1 cellular context compared by ENCODE assay signal in the genomic region with DNA sequence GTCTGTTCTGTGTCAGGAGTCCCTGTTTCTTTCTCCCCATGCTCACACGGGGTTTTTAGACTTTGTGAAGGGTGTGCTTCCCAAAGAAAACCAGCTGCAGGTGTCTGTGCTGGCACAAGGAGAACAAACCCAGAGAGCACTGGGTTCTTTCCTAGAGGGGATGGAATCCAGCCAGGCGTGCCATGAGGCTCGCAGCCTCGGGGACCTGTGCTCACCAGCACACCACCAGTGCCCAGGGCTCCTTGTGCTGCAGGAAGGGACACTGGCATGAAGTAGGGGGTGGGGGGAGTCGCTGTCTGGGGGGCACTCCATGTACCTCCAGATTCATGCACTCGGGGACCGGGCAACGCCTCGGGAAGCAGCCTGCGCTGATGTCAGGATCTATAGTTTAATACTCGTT.
TF ChIP-seq lines count a peak whose summit lies in the region.

No MANE protein-coding gene starts in this region.

TF ChIP-seq in K562, 482 proteins besides CTCF, POLR2A, EP300 and RAD21:
- TF ChIP-seq HSF4 (CRISPR knock-in tag; IDR thresholded peaks at IDR 0.05; ENCODE audit: borderline replicate concordance) (no peak), ASH1L (IDR thresholded peaks at IDR 0.05; ENCODE audit: borderline replicate concordance, low read depth, partially characterized antibody) (no peak), ZNF408 (CRISPR knock-in tag; IDR thresholded peaks at IDR 0.05; ENCODE audit: low read depth) (no peak), ZNF239 (CRISPR knock-in tag; IDR thresholded peaks at IDR 0.05) (no peak), FUS (optimal IDR thresholded peaks at IDR 0.05; ENCODE audit: low read depth, low read length) (no peak), XRCC5 (IDR thresholded peaks at IDR 0.05; ENCODE audit: low read depth, low read length) (no peak), ZNF717 (CRISPR knock-in tag; IDR thresholded peaks at IDR 0.05) (no peak), CREBBP (IDR thresholded peaks at IDR 0.05; ENCODE audit: low read depth, low read length) (no peak), NELFE (IDR thresholded peaks at IDR 0.05; ENCODE audit: insufficient read depth, insufficient read length) (no peak), CCAR2 (IDR thresholded peaks at IDR 0.05; ENCODE audit: low read depth, low read length) (no peak)
- TF ChIP-seq, protein P1, sequence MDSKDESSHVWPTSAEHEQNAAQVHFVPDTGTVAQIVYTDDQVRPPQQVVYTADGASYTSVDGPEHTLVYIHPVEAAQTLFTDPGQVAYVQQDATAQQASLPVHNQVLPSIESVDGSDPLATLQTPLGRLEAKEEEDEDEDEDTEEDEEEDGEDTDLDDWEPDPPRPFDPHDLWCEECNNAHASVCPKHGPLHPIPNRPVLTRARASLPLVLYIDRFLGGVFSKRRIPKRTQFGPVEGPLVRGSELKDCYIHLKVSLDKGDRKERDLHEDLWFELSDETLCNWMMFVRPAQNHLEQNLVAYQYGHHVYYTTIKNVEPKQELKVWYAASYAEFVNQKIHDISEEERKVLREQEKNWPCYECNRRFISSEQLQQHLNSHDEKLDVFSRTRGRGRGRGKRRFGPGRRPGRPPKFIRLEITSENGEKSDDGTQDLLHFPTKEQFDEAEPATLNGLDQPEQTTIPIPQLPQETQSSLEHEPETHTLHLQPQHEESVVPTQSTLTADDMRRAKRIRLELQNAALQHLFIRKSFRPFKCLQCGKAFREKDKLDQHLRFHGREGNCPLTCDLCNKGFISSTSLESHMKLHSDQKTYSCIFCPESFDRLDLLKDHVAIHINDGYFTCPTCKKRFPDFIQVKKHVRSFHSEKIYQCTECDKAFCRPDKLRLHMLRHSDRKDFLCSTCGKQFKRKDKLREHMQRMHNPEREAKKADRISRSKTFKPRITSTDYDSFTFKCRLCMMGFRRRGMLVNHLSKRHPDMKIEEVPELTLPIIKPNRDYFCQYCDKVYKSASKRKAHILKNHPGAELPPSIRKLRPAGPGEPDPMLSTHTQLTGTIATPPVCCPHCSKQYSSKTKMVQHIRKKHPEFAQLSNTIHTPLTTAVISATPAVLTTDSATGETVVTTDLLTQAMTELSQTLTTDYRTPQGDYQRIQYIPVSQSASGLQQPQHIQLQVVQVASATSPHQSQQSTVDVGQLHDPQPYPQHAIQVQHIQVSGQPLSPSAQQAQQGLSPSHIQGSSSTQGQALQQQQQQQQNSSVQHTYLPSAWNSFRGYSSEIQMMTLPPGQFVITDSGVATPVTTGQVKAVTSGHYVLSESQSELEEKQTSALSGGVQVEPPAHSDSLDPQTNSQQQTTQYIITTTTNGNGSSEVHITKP (IDR thresholded peaks at IDR 0.05; ENCODE audit: partially characterized antibody): no peak
- TF ChIP-seq, protein P2, sequence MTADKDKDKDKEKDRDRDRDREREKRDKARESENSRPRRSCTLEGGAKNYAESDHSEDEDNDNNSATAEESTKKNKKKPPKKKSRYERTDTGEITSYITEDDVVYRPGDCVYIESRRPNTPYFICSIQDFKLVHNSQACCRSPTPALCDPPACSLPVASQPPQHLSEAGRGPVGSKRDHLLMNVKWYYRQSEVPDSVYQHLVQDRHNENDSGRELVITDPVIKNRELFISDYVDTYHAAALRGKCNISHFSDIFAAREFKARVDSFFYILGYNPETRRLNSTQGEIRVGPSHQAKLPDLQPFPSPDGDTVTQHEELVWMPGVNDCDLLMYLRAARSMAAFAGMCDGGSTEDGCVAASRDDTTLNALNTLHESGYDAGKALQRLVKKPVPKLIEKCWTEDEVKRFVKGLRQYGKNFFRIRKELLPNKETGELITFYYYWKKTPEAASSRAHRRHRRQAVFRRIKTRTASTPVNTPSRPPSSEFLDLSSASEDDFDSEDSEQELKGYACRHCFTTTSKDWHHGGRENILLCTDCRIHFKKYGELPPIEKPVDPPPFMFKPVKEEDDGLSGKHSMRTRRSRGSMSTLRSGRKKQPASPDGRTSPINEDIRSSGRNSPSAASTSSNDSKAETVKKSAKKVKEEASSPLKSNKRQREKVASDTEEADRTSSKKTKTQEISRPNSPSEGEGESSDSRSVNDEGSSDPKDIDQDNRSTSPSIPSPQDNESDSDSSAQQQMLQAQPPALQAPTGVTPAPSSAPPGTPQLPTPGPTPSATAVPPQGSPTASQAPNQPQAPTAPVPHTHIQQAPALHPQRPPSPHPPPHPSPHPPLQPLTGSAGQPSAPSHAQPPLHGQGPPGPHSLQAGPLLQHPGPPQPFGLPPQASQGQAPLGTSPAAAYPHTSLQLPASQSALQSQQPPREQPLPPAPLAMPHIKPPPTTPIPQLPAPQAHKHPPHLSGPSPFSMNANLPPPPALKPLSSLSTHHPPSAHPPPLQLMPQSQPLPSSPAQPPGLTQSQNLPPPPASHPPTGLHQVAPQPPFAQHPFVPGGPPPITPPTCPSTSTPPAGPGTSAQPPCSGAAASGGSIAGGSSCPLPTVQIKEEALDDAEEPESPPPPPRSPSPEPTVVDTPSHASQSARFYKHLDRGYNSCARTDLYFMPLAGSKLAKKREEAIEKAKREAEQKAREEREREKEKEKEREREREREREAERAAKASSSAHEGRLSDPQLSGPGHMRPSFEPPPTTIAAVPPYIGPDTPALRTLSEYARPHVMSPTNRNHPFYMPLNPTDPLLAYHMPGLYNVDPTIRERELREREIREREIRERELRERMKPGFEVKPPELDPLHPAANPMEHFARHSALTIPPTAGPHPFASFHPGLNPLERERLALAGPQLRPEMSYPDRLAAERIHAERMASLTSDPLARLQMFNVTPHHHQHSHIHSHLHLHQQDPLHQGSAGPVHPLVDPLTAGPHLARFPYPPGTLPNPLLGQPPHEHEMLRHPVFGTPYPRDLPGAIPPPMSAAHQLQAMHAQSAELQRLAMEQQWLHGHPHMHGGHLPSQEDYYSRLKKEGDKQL (CRISPR knock-in tag; IDR thresholded peaks at IDR 0.05; ENCODE audit: borderline replicate concordance): no peak
- TF ChIP-seq, protein P3, sequence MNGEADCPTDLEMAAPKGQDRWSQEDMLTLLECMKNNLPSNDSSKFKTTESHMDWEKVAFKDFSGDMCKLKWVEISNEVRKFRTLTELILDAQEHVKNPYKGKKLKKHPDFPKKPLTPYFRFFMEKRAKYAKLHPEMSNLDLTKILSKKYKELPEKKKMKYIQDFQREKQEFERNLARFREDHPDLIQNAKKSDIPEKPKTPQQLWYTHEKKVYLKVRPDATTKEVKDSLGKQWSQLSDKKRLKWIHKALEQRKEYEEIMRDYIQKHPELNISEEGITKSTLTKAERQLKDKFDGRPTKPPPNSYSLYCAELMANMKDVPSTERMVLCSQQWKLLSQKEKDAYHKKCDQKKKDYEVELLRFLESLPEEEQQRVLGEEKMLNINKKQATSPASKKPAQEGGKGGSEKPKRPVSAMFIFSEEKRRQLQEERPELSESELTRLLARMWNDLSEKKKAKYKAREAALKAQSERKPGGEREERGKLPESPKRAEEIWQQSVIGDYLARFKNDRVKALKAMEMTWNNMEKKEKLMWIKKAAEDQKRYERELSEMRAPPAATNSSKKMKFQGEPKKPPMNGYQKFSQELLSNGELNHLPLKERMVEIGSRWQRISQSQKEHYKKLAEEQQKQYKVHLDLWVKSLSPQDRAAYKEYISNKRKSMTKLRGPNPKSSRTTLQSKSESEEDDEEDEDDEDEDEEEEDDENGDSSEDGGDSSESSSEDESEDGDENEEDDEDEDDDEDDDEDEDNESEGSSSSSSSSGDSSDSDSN (IDR thresholded peaks at IDR 0.05; ENCODE audit: borderline replicate concordance in 1 of 2, low read depth in 2 of 2, low read length in 2 of 2): no peak
- TF ChIP-seq, protein P4, sequence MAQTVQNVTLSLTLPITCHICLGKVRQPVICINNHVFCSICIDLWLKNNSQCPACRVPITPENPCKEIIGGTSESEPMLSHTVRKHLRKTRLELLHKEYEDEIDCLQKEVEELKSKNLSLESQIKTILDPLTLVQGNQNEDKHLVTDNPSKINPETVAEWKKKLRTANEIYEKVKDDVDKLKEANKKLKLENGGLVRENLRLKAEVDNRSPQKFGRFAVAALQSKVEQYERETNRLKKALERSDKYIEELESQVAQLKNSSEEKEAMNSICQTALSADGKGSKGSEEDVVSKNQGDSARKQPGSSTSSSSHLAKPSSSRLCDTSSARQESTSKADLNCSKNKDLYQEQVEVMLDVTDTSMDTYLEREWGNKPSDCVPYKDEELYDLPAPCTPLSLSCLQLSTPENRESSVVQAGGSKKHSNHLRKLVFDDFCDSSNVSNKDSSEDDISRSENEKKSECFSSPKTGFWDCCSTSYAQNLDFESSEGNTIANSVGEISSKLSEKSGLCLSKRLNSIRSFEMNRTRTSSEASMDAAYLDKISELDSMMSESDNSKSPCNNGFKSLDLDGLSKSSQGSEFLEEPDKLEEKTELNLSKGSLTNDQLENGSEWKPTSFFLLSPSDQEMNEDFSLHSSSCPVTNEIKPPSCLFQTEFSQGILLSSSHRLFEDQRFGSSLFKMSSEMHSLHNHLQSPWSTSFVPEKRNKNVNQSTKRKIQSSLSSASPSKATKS (CRISPR knock-in tag; IDR thresholded peaks at IDR 0.05): no peak
- TF ChIP-seq, protein P5, sequence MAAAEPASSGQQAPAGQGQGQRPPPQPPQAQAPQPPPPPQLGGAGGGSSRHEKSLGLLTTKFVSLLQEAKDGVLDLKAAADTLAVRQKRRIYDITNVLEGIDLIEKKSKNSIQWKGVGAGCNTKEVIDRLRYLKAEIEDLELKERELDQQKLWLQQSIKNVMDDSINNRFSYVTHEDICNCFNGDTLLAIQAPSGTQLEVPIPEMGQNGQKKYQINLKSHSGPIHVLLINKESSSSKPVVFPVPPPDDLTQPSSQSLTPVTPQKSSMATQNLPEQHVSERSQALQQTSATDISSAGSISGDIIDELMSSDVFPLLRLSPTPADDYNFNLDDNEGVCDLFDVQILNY (CRISPR knock-in tag; IDR thresholded peaks at IDR 0.05): no peak
TF ChIP-seq in K562: peak in this region for 0.
